ENCODE assay signal across 8 cellular contexts in the genomic region with DNA sequence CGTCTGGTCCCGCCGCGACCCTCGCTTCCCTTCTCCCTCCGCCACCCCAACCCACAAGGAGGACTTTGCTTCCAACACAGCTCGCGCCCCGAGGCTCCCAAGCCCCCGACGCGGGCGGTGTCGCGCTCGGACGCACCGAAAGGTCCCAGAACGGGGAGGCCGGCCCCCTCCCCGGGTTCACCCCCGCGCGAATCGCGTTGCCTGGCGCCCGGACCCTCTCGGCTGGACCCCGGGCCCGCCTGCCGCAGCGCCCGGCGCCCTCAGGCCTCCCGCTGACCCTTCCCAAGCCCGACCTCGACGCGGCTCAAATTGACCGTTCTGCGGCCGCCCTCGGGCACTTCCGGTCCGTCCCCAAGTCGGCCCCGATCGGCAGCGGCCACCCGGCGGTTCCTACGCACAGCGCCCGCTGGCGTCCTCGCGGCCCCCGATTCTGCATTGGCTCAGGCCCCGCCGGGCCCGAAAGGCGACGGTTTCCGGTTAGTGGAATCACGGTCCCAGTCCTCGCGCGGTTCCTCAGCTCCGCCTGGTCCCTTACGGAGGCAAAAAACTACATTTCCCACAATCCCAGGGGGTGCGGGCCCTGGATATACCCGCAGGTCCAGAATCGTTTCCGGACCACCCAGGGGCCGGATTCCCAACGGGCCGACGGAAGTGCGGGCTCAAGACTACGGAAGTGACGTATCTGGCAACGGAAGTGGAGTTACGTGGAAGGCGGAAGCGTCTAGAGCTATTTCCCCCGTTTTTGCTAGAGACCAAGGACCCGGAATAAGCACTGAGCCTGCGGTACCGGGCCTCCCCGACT. TPM values are rescaled to one million over a fixed set of nuclear protein-coding genes. Genes with fewer than 3 reads are reported as not detected.
DNase-seq lines count a peak whose midpoint lies in the region; ATAC-seq and TF ChIP-seq lines count a peak whose summit lies in the region.

Gene AURKAIP1 (minus strand): TSS at position 347 of the 802 bp plus-strand sequence. CDS start 451 bp downstream, outside the sequence.

- ATAC-seq in gastroesophageal sphincter = peak; percentile 97

- TF ChIP-seq POLR2A in NB4 (IDR thresholded peaks at IDR 0.05; ENCODE audit: extremely low read depth, insufficient read length) (peak; percentile 55), gastroesophageal sphincter (IDR thresholded peaks at IDR 0.05) (peak; percentile 70 to 71)

- no peaks in the 10 kb centered on the region for H3K27me3 Mint-ChIP-seq in HFFc6 (ENCODE audit: insufficient read depth)
- no peaks in the 10 kb centered on the region for H3K27me3 Mint-ChIP-seq in activated naive CD4-positive, alpha-beta T cell treated with anti-CD3 and anti-CD28 coated beads, Interleukin-2, amount 10 ng/mL, durations not matched to agents 7 days and 5 days

- H3K27ac Mint-ChIP-seq in HFFc6 = peak within 1 kb of the TSS; percentile 96
- H3K27ac Mint-ChIP-seq in activated naive CD4-positive, alpha-beta T cell treated with anti-CD3 and anti-CD28 coated beads, Interleukin-2, amount 10 ng/mL, durations not matched to agents 7 days and 5 days = peak within 1 kb of the TSS; percentile 98

- peak; percentile 75 for TF ChIP-seq CTCF in HFFc6 (IDR thresholded peaks at IDR 0.05)
- TF ChIP-seq CTCF in NB4 (IDR thresholded peaks at IDR 0.05; ENCODE audit: low read depth, low read length) = peak; percentile 11
- TF ChIP-seq CTCF in gastroesophageal sphincter (IDR thresholded peaks at IDR 0.05) = peak in 3 of 4 experiments; percentile 40 to 62 (median 56)
- TF ChIP-seq CTCF in neutrophil (IDR thresholded peaks at IDR 0.05) = peak; percentile 59

- no peaks in the 10 kb centered on the region for H3K36me3 Mint-ChIP-seq in HFFc6 (ENCODE audit: low read depth)
- peaks cover 11% of the 10 kb centered on the region for H3K36me3 Mint-ChIP-seq in activated naive CD4-positive, alpha-beta T cell treated with anti-CD3 and anti-CD28 coated beads, Interleukin-2, amount 10 ng/mL, durations not matched to agents 7 days and 5 days

- no peaks in the 10 kb centered on the region for H3K9me3 ChIP-seq in SK-N-MC (ENCODE audit: low read depth, low read length)
- H3K9me3 ChIP-seq in gastroesophageal sphincter = no peaks in the 10 kb centered on the region
- H3K9me3 ChIP-seq in neutrophil = no peaks in the 10 kb centered on the region

- TF ChIP-seq EP300 in gastroesophageal sphincter (IDR thresholded peaks at IDR 0.05) = no peak

- 0 to 1% methylated on average over 14 to 15 of the region's 91 CpGs for WGBS in gastroesophageal sphincter (ENCODE audit: low coverage in 1 of 2), 2 donors

- CTCF ChIA-PET in activated naive CD4-positive, alpha-beta T cell treated with anti-CD3 and anti-CD28 coated beads, Interleukin-2, amount 10 ng/mL, durations not matched to agents 7 days and 5 days (lab: Charles Lee) = interaction anchor here (0.8 to 1.5 kb wide), 5 partner anchors 13 to 253 kb away, joined by 3 to 7 read pairs (median 3); no protein-coding TSS in a partner anchor

- H3K27ac ChIP-seq in SK-N-MC (peak within 1 kb of the TSS; percentile 85), gastroesophageal sphincter (peak within 1 kb of the TSS; percentile 85 to 99 (median 96)), neutrophil (peak within 1 kb of the TSS; percentile 89), substantia nigra (ENCODE audit: low read depth, low read length, poor library complexity, severe bottlenecking) (peak within 1 kb of the TSS; percentile 93)

- DNase-seq in HFFc6 = peak; percentile 100
- peak; percentile 99 for DNase-seq in NB4 (ENCODE audit: low read depth)
- peak; percentile 99 for DNase-seq in SK-N-MC (ENCODE audit: low read depth, low spot score)
- DNase-seq in activated naive CD4-positive, alpha-beta T cell treated with anti-CD3 and anti-CD28 coated beads, Interleukin-2, amount 10 ng/mL, durations not matched to agents 7 days and 5 days = peak; percentile 98
- DNase-seq in substantia nigra (lab: John Stamatoyannopoulos, UW) = peak; percentile 67 to 100 (median 98)

- no peaks in the 10 kb centered on the region for H3K27me3 ChIP-seq in gastroesophageal sphincter
- H3K27me3 ChIP-seq in neutrophil = no peaks in the 10 kb centered on the region

- H3K36me3 ChIP-seq in SK-N-MC (ENCODE audit: insufficient read depth, low read length) (no peaks in the 10 kb centered on the region; the same call in 1 of the 2 replicates), gastroesophageal sphincter (peaks cover 0 to 17% of the 10 kb centered on the region in 2 donors), neutrophil (peaks cover 20% of the 10 kb centered on the region)

- peak within 1 kb of the TSS; percentile 91 for H3K4me3 Mint-ChIP-seq in HFFc6
- H3K4me3 Mint-ChIP-seq in activated naive CD4-positive, alpha-beta T cell treated with anti-CD3 and anti-CD28 coated beads, Interleukin-2, amount 10 ng/mL, durations not matched to agents 7 days and 5 days = peak within 1 kb of the TSS; percentile 89

- H3K4me3 ChIP-seq in GM08714 (ENCODE audit: low read length) (peak within 1 kb of the TSS; percentile 95), NB4 (ENCODE audit: low read depth, low read length) (peak within 1 kb of the TSS; percentile 80), SK-N-MC (peak within 1 kb of the TSS; percentile 87), gastroesophageal sphincter (peak within 1 kb of the TSS; percentile 73 to 99), neutrophil (ENCODE audit: low read depth in 1 of 2, low read length in 1 of 2) (peak within 1 kb of the TSS; percentile 92 to 93)

- peak within 1 kb of the TSS; percentile 96 for H3K9ac ChIP-seq in SK-N-MC (ENCODE audit: insufficient read length)

- peaks cover 11% of the 10 kb centered on the region; the same call in 1 of the 2 replicates for H3K4me1 Mint-ChIP-seq in HFFc6 (ENCODE audit: low read depth)
- H3K4me1 Mint-ChIP-seq in activated naive CD4-positive, alpha-beta T cell treated with anti-CD3 and anti-CD28 coated beads, Interleukin-2, amount 10 ng/mL, durations not matched to agents 7 days and 5 days = peaks cover 49% of the 10 kb centered on the region

- no peaks in the 10 kb centered on the region for H3K9me3 Mint-ChIP-seq in HFFc6
- H3K9me3 Mint-ChIP-seq in activated naive CD4-positive, alpha-beta T cell treated with anti-CD3 and anti-CD28 coated beads, Interleukin-2, amount 10 ng/mL, durations not matched to agents 7 days and 5 days = no peaks in the 10 kb centered on the region

- H3K4me1 ChIP-seq in gastroesophageal sphincter = peaks cover 0 to 43% (median 27%) of the 10 kb centered on the region in 3 donors
- H3K4me1 ChIP-seq in neutrophil (ENCODE audit: control insufficient read depth in 1 of 2, insufficient read depth in 1 of 2, low read depth in 1 of 2, low read length in 1 of 2) = peaks cover 20 to 28% of the 10 kb centered on the region in 2 experiments

RNA-seq across cellular contexts. Expression of gene AURKAIP1, which starts in this region (rescaled TPM):
- 100 to 1,000 TPM; 178 to 206 (median 196) TPM for total RNA-seq in HFFc6 (2021; fragmentation: NEBNext Ultra II Directional; extraction: Animal tissue kit (Norgen Biotek cat#: 25700))
- 100 to 1,000 TPM; 103 to 138 (median 108) TPM for total RNA-seq in gastroesophageal sphincter

Comparison
In these comparisons a context has a peak if more than half of its experiments do, and no peak if none do; other contexts are left out.
1. Peak in every context shown above with its lines: DNase-seq, ATAC-seq, H3K4me3 ChIP-seq and H3K27ac ChIP-seq.
2. CTCF ChIP-seq: peak in every context shown above with its lines; median percentile 75 in HFFc6; 59 in neutrophil; 56 in gastroesophageal sphincter; 11 in NB4.